Comparison of ENCODE assay signal across 1 cellular context in the genomic region with DNA sequence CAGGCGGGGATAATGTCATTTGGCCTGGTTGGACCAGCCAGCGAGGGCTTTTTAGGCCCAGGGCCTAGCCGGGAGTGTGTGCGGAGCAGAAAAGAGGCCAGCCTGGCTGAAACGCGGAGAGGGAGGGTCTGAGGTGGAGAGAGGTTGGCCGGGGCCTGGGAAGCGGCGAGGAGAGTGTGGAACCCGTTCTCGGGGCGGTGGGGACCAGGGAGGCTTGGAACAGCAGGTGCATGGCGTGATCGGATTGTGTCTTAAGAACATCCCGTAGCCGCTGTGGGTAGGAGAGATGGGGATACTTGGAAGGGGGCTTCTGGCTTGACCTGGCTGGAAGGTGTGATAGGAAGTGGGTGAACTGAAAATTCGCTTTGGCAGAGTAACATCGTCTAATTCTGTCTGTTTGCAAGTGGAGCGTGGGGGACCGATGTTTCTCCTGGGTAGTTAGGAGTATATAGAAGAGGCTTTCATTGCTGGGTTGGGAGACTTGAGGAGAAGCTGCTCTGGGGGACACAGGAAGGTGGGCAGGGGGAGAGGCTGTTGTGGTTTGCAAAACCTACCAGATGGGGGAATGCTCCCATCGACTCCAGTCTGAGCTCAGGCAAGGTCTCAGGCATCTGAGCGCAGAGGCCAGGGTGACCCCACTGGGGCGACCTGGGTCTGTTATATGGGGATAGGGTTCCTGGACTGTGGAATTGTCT.
TF ChIP-seq lines count a peak whose summit lies in the region.

No MANE protein-coding gene starts in this region.

TF ChIP-seq in A549, 52 proteins besides CTCF, POLR2A, EP300 and RAD21 (continued from another document):
- TF ChIP-seq, protein P1, sequence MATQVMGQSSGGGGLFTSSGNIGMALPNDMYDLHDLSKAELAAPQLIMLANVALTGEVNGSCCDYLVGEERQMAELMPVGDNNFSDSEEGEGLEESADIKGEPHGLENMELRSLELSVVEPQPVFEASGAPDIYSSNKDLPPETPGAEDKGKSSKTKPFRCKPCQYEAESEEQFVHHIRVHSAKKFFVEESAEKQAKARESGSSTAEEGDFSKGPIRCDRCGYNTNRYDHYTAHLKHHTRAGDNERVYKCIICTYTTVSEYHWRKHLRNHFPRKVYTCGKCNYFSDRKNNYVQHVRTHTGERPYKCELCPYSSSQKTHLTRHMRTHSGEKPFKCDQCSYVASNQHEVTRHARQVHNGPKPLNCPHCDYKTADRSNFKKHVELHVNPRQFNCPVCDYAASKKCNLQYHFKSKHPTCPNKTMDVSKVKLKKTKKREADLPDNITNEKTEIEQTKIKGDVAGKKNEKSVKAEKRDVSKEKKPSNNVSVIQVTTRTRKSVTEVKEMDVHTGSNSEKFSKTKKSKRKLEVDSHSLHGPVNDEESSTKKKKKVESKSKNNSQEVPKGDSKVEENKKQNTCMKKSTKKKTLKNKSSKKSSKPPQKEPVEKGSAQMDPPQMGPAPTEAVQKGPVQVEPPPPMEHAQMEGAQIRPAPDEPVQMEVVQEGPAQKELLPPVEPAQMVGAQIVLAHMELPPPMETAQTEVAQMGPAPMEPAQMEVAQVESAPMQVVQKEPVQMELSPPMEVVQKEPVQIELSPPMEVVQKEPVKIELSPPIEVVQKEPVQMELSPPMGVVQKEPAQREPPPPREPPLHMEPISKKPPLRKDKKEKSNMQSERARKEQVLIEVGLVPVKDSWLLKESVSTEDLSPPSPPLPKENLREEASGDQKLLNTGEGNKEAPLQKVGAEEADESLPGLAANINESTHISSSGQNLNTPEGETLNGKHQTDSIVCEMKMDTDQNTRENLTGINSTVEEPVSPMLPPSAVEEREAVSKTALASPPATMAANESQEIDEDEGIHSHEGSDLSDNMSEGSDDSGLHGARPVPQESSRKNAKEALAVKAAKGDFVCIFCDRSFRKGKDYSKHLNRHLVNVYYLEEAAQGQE (IDR thresholded peaks at IDR 0.05), result no peak
- TF ChIP-seq, protein P2, sequence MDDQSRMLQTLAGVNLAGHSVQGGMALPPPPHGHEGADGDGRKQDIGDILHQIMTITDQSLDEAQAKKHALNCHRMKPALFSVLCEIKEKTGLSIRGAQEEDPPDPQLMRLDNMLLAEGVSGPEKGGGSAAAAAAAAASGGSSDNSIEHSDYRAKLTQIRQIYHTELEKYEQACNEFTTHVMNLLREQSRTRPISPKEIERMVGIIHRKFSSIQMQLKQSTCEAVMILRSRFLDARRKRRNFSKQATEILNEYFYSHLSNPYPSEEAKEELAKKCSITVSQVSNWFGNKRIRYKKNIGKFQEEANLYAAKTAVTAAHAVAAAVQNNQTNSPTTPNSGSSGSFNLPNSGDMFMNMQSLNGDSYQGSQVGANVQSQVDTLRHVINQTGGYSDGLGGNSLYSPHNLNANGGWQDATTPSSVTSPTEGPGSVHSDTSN (IDR thresholded peaks at IDR 0.05), result no peak
- no peak for TF ChIP-seq RNF2 (IDR thresholded peaks at IDR 0.05; ENCODE audit: borderline replicate concordance, low read depth)
- TF ChIP-seq ZFP36 (IDR thresholded peaks at IDR 0.05; ENCODE audit: borderline replicate concordance, partially characterized antibody), result no peak
- TF ChIP-seq ZNF302 (CRISPR knock-in tag; IDR thresholded peaks at IDR 0.05), result no peak
